Comparison of ENCODE assay signal across 1 cellular context in genomic region chr2:207813221-207813916, GRCh38.
TF ChIP-seq lines count a peak whose summit lies in the region.

No MANE protein-coding gene starts in this region.

TF ChIP-seq in H1, 55 proteins besides CTCF, POLR2A, EP300 and RAD21 (continued from another document):
- TF ChIP-seq SP1 (IDR thresholded peaks at IDR 0.05; ENCODE audit: low read depth, low read length) (no peak), CHD1 (IDR thresholded peaks at IDR 0.05; ENCODE audit: low read depth, low read length) (no peak), NANOG (IDR thresholded peaks at IDR 0.05; ENCODE audit: insufficient read depth, low read depth, low read length, poor library complexity, severe bottlenecking) (peak; percentile 38), FOSL1 (IDR thresholded peaks at IDR 0.05; ENCODE audit: insufficient read depth, low read depth, low read length) (no peak), PHF8 (conservative IDR thresholded peaks at IDR 0.05; ENCODE audit: low read depth, low read length) (no peak), YY1 (IDR thresholded peaks at IDR 0.05; ENCODE audit: low read depth, low read length) (0 out of 2 replicates have a peak, but pooled peaks have one; percentile 36), TCF12 (IDR thresholded peaks at IDR 0.05; ENCODE audit: low read depth, low read length) (no peak), CHD7 (IDR thresholded peaks at IDR 0.05; ENCODE audit: insufficient replicate concordance, low read length) (no peak)
